ENCODE assay signal across 11 cellular contexts in genomic region chr4:10577018-10577417, GRCh38.
DNase-seq lines count a peak whose midpoint lies in the region; ATAC-seq, FAIRE-seq and TF ChIP-seq lines count a peak whose summit lies in the region.
"Had no signal": no experiment of that assay in that cellular context is flagged by ENCODE, and none has a peak within 500 bp of the region (broad histone marks: within the 10 kb centered on the region; RNA-seq: fewer than 3 reads in every experiment).

No MANE protein-coding gene starts in this region.

- no peak overlapping the region for H3K9ac ChIP-seq in endothelial cell of umbilical vein (replicated peaks; ENCODE audit: extremely low read depth, insufficient read depth, low read length)

- intact Hi-C loops in endothelial cell of umbilical vein (cut with micrococcal nuclease), result no loop called here

- POLR2A ChIA-PET in endothelial cell of umbilical vein (lab: Charles Lee), result no interaction called here

- DNase-seq in endothelial cell of umbilical vein (ENCODE audit: low read depth, low spot score) (no peak), C1 segment of cervical spinal cord (lab: John Stamatoyannopoulos, UW) (no peak), NCI-H2107 treated with DMSO at 0.1 percent for 48 hours (lab: John Stamatoyannopoulos, UW; ENCODE audit: unreplicated experiment) (no peak), amygdala (lab: John Stamatoyannopoulos, UW) (no peak), pons (ENCODE audit: low spot score) (no peak)
- DNase-seq: left colon, NCI-H69 had no signal

- H3K79me2 ChIP-seq in endothelial cell of umbilical vein (ENCODE audit: control insufficient read depth, insufficient read depth, low read length), result no peaks in the 10 kb centered on the region

- no peak overlapping the region for H2AFZ ChIP-seq in endothelial cell of umbilical vein (ENCODE audit: low read depth, low read length)

- no TSS peak for BruUV-seq in endothelial cell of umbilical vein (replicated peaks; lab: Mats Ljungman, UMichigan)

- no peaks in the 10 kb centered on the region for H3K9me1 ChIP-seq in endothelial cell of umbilical vein (replicated peaks; ENCODE audit: control insufficient read depth, extremely low read depth, insufficient read depth, low read length)

- peak; percentile 74 for ATAC-seq in GM19025 (IDR thresholded peaks at IDR 0.05; ENCODE audit: low read depth, unreplicated experiment)
- peak; percentile 80 for ATAC-seq in GM21576 (IDR thresholded peaks at IDR 0.05; ENCODE audit: unreplicated experiment)
- ATAC-seq in HG03159 (IDR thresholded peaks at IDR 0.05; ENCODE audit: unreplicated experiment), result peak; percentile 65
- ATAC-seq: left colon; stimulated activated effector memory CD8-positive, alpha-beta T cell treated with anti-CD3 and anti-CD28 coated beads, Interleukin-12 subunit alpha, Interleukin-12 subunit beta, amount 100 ng/mL, for 72 hours had no signal

- H3K9me3 ChIP-seq in endothelial cell of umbilical vein (replicated peaks; ENCODE audit: control insufficient read depth, insufficient read depth, low read length), result no peaks in the 10 kb centered on the region

- peak; percentile 8 for FAIRE-seq in endothelial cell of umbilical vein (lab: Jason Lieb, UNC)

- H3K4me2 ChIP-seq in endothelial cell of umbilical vein (ENCODE audit: insufficient read depth, low read length), result no peak overlapping the region

- no peak overlapping the region for H3K27ac ChIP-seq in endothelial cell of umbilical vein (ENCODE audit: insufficient read depth, low read depth, low read length)

- no peaks in the 10 kb centered on the region for H3K4me1 ChIP-seq in endothelial cell of umbilical vein (ENCODE audit: control insufficient read depth, extremely low read depth, insufficient read depth, low read length)

- H3K27me3 ChIP-seq in endothelial cell of umbilical vein (ENCODE audit: control insufficient read depth in 2 of 2, insufficient read depth in 2 of 2, low read length in 2 of 2), result peaks cover 1 to 7% of the 10 kb centered on the region in 2 experiments

- CTCF ChIA-PET in endothelial cell of umbilical vein (lab: Charles Lee), result interaction anchor here (2.7 kb wide), 1 partner anchor 847 kb away, joined by 9 read pairs; no protein-coding TSS in a partner anchor

- dilution Hi-C loops in endothelial cell of umbilical vein (cut with MboI; ENCODE audit: extremely low pct_ligation_motif_present, low sequenced_read_pairs), result no loop called here

- H3K4me3 ChIP-seq in endothelial cell of umbilical vein (replicated peaks in 1 of 3; ENCODE audit: insufficient read depth in 1 of 3, low read depth in 1 of 3, low read length in 3 of 3), result no peak overlapping the region

- no peaks in the 10 kb centered on the region for H4K20me1 ChIP-seq in endothelial cell of umbilical vein (replicated peaks; ENCODE audit: control insufficient read depth, extremely low read depth, insufficient read depth, low read length)

- TF ChIP-seq POLR2A in endothelial cell of umbilical vein (IDR thresholded peaks at IDR 0.05; ENCODE audit: low read depth, low read length), result no peak

- no peak for TF ChIP-seq CTCF in endothelial cell of umbilical vein (IDR thresholded peaks at IDR 0.05; ENCODE audit: extremely low read depth in 1 of 2, insufficient read depth in 1 of 2, low read depth in 1 of 2, low read length in 2 of 2)

- no peaks in the 10 kb centered on the region for H3K36me3 ChIP-seq in endothelial cell of umbilical vein (ENCODE audit: control insufficient read depth in 2 of 2, extremely low read depth in 1 of 2, insufficient read depth in 2 of 2, low read length in 2 of 2)

TF ChIP-seq in endothelial cell of umbilical vein, 7 proteins besides CTCF, POLR2A, EP300 and RAD21:
- TF ChIP-seq MYC (IDR thresholded peaks at IDR 0.05; ENCODE audit: low read depth, low read length), result no peak
- TF ChIP-seq EZH2 (IDR thresholded peaks at IDR 0.05; ENCODE audit: borderline replicate concordance, low read depth, low read length, severe bottlenecking), result no peak
